30 cellular contexts compared by ENCODE assay signal in the genomic region with DNA sequence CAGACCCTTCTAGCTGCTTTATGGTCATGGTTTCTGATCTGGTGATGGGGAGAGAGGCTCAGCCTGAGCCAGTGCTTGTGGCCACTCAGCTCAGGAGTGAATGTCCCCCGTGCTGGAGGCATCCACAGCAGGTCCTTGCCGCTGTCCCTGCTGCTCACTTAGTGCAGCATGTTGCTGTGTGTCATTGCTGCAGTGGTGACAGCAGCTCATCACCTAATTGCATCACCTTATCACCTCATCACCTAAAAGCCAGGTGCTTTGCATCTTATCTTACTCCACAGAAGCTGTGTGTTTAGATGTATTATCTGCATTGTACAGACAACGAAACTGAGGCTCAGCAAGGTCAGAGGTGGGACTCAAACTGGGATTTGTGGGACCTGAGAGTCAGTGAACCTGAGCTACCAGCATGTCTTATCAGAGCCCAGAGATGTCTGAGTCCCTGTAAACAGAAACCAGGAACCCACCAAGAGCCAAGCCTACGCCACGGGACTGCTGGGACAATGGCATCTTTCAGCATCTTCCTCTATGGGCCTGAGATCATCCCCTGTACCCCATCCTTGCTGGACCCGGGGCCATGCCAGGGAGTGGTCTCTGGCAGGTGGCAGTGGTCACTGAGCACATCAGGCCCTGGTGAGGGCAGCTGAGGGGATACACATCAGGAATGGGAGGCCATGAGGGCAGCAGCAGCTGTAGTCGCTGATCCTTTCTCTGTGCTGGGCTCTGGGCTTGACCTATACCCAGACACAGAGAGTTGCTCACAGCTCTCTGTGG. TPM values are rescaled to one million over a fixed set of nuclear protein-coding genes. Genes with fewer than 3 reads are reported as not detected.
DNase-seq lines count a peak whose midpoint lies in the region; ATAC-seq and TF ChIP-seq lines count a peak whose summit lies in the region.
"Had no signal": no experiment of that assay in that cellular context is flagged by ENCODE, and none has a peak within 500 bp of the region (broad histone marks: within the 10 kb centered on the region; RNA-seq: fewer than 3 reads in every experiment).

No MANE protein-coding gene starts in this region.

- H3K4me2 ChIP-seq in OCI-LY7 (ENCODE audit: low read length) = no peak overlapping the region
- H3K4me2 ChIP-seq: hepatocyte had no signal

- no peaks in the 10 kb centered on the region for H3K9me3 ChIP-seq in left lung
- H3K9me3 ChIP-seq in OCI-LY7 (ENCODE audit: low read length) = no peaks in the 10 kb centered on the region
- H3K9me3 ChIP-seq in Peyer's patch = no peaks in the 10 kb centered on the region
- H3K9me3 ChIP-seq: esophagus muscularis mucosa had no signal

- no TSS peak for BruUV-seq in OCI-LY7 (replicated peaks; lab: Mats Ljungman, UMichigan)

- POLR2A ChIA-PET in OCI-LY7 (lab: Charles Lee) = interaction anchor here (0.6 to 0.8 kb wide), 2 partner anchors 36 to 635 kb away, joined by 3 to 5 read pairs; no protein-coding TSS in a partner anchor

- H3K36me3 ChIP-seq in left lung (no peaks in the 10 kb centered on the region), OCI-LY7 (ENCODE audit: insufficient read depth, low read length) (no peaks in the 10 kb centered on the region), Peyer's patch (no peaks in the 10 kb centered on the region)
- H3K36me3 ChIP-seq: brain microvascular endothelial cell had no signal

- peak; percentile 16 for DNase-seq in activated naive CD4-positive, alpha-beta T cell treated with anti-CD3 and anti-CD28 coated beads, Interleukin-2, amount 10 ng/mL, durations not matched to agents 7 days and 5 days
- DNase-seq in activated naive CD4-positive, alpha-beta T cell treated with Interleukin-2 at 50 U/mL for 16 hours = no peak
- DNase-seq in left lung (peak; percentile 22 to 31), OCI-LY7 (ENCODE audit: low spot score) (no peak), Peyer's patch (no peak)
- DNase-seq in stimulated activated effector memory CD8-positive, alpha-beta T cell treated with anti-CD3 and anti-CD28 coated beads, Interleukin-12 subunit alpha, Interleukin-12 subunit beta, amount 100 ng/mL, for 72 hours (ENCODE audit: low spot score in 2 of 2) = no peak
- DNase-seq: activated CD4-positive, alpha-beta T cell treated with anti-CD3 and anti-CD28 coated beads, Interleukin-2, amount 50 U/mL, for 4 hours; activated gamma-delta T cell treated with Interleukin-2 at 50 U/mL for 16 hours; brain microvascular endothelial cell; COR-L47; effector memory CD8-positive, alpha-beta T cell; foreskin melanocyte; H9; immature natural killer cell; NCI-H1048; NCI-H1694 treated with DMSO at 0.1 percent for 48 hours; NCI-H2171 treated with DMSO at 0.1 percent for 48 hours; NCI-H526; RPMI8226; small intestine; stimulated activated CD4-positive, alpha-beta T cell treated with anti-CD3 and anti-CD28 coated beads, Interleukin-2, amount 100 ng/mL, for 24 hours had no signal

- no peaks in the 10 kb centered on the region for H4K20me1 ChIP-seq in OCI-LY7 (ENCODE audit: insufficient read depth, low read length)

- TF ChIP-seq CTCF in left lung (IDR thresholded peaks at IDR 0.05) (no peak), OCI-LY7 (conservative IDR thresholded peaks at IDR 0.05; ENCODE audit: low read length) (no peak), Peyer's patch (IDR thresholded peaks at IDR 0.05) (no peak)

- H3K27me3 Mint-ChIP-seq in activated naive CD4-positive, alpha-beta T cell treated with anti-CD3 and anti-CD28 coated beads, Interleukin-2, amount 10 ng/mL, durations not matched to agents 7 days and 5 days = peaks cover 25% of the 10 kb centered on the region

- no peak overlapping the region for H2AFZ ChIP-seq in OCI-LY7 (ENCODE audit: low read length)
- H2AFZ ChIP-seq: hepatocyte had no signal

- H3K27ac Mint-ChIP-seq in activated naive CD4-positive, alpha-beta T cell treated with anti-CD3 and anti-CD28 coated beads, Interleukin-2, amount 10 ng/mL, durations not matched to agents 7 days and 5 days = no peak overlapping the region
- H3K27ac Mint-ChIP-seq in stimulated activated effector memory CD8-positive, alpha-beta T cell treated with anti-CD3 and anti-CD28 coated beads, Interleukin-12 subunit alpha, Interleukin-12 subunit beta, amount 100 ng/mL, for 72 hours = peak overlapping the region; percentile 39
- H3K27ac Mint-ChIP-seq: H9, immature natural killer cell had no signal

- H3K4me1 ChIP-seq in left lung = no peaks in the 10 kb centered on the region
- H3K4me1 ChIP-seq in OCI-LY7 (ENCODE audit: insufficient read depth, low read length, poor library complexity, severe bottlenecking) = no peaks in the 10 kb centered on the region
- H3K4me1 ChIP-seq in Peyer's patch = no peaks in the 10 kb centered on the region

- intact Hi-C loops in left lung (cut with DNase I) = no loop called here
- intact Hi-C loops in OCI-LY7 (cut with micrococcal nuclease; ENCODE audit: unreplicated experiment) = no loop called here

- no peak for TF ChIP-seq POLR2A in Peyer's patch (IDR thresholded peaks at IDR 0.05)

- ATAC-seq in SK-N-SH treated with all-trans-retinoic acid at 6 μM for 48 hours (no peak), left lung (no peak), HG03139 (IDR thresholded peaks at IDR 0.05; ENCODE audit: unreplicated experiment) (no peak)
- no peak for ATAC-seq in stimulated activated effector memory CD8-positive, alpha-beta T cell treated with anti-CD3 and anti-CD28 coated beads, Interleukin-12 subunit alpha, Interleukin-12 subunit beta, amount 100 ng/mL, for 72 hours
- ATAC-seq: effector memory CD8-positive, alpha-beta T cell; GM12878 had no signal

- H3K36me3 Mint-ChIP-seq in activated naive CD4-positive, alpha-beta T cell treated with anti-CD3 and anti-CD28 coated beads, Interleukin-2, amount 10 ng/mL, durations not matched to agents 7 days and 5 days = no peaks in the 10 kb centered on the region
- H3K36me3 Mint-ChIP-seq in stimulated activated effector memory CD8-positive, alpha-beta T cell treated with anti-CD3 and anti-CD28 coated beads, Interleukin-12 subunit alpha, Interleukin-12 subunit beta, amount 100 ng/mL, for 72 hours = no peaks in the 10 kb centered on the region

- no peaks in the 10 kb centered on the region for H3K9me2 ChIP-seq in OCI-LY7 (ENCODE audit: insufficient read depth, low read length)

- H3K4me3 ChIP-seq in left lung (no peak overlapping the region), OCI-LY7 (ENCODE audit: low read depth, low read length, poor library complexity, severe bottlenecking) (no peak overlapping the region), Peyer's patch (no peak overlapping the region)
- H3K4me3 ChIP-seq: esophagus muscularis mucosa, GM12878, hepatocyte, lung had no signal

- CTCF ChIA-PET in activated naive CD4-positive, alpha-beta T cell treated with anti-CD3 and anti-CD28 coated beads, Interleukin-2, amount 10 ng/mL, durations not matched to agents 7 days and 5 days (lab: Charles Lee) = no interaction called here
- CTCF ChIA-PET in OCI-LY7 (lab: Charles Lee; ENCODE audit: unreplicated experiment) = no interaction called here

- H3K9me3 Mint-ChIP-seq in activated naive CD4-positive, alpha-beta T cell treated with anti-CD3 and anti-CD28 coated beads, Interleukin-2, amount 10 ng/mL, durations not matched to agents 7 days and 5 days = no peaks in the 10 kb centered on the region
- no peaks in the 10 kb centered on the region for H3K9me3 Mint-ChIP-seq in stimulated activated effector memory CD8-positive, alpha-beta T cell treated with anti-CD3 and anti-CD28 coated beads, Interleukin-12 subunit alpha, Interleukin-12 subunit beta, amount 100 ng/mL, for 72 hours
- H3K9me3 Mint-ChIP-seq: effector memory CD8-positive, alpha-beta T cell; H9; immature natural killer cell; neural crest cell had no signal

- H3K27ac ChIP-seq in left lung = no peak overlapping the region
- H3K27ac ChIP-seq in OCI-LY7 (ENCODE audit: low read depth, low read length, poor library complexity, severe bottlenecking) = no peak overlapping the region
- no peak overlapping the region for H3K27ac ChIP-seq in Peyer's patch
- H3K27ac ChIP-seq: brain microvascular endothelial cell, hepatocyte had no signal

- peaks cover 4 to 8% of the 10 kb centered on the region in 2 donors for H3K27me3 ChIP-seq in left lung
- H3K27me3 ChIP-seq in Peyer's patch = no peaks in the 10 kb centered on the region
- H3K27me3 ChIP-seq: brain microvascular endothelial cell had no signal

- no peak overlapping the region for H3K4me3 Mint-ChIP-seq in activated naive CD4-positive, alpha-beta T cell treated with anti-CD3 and anti-CD28 coated beads, Interleukin-2, amount 10 ng/mL, durations not matched to agents 7 days and 5 days
- H3K4me3 Mint-ChIP-seq in stimulated activated effector memory CD8-positive, alpha-beta T cell treated with anti-CD3 and anti-CD28 coated beads, Interleukin-12 subunit alpha, Interleukin-12 subunit beta, amount 100 ng/mL, for 72 hours = no peak overlapping the region
- H3K4me3 Mint-ChIP-seq: effector memory CD8-positive, alpha-beta T cell; H9; immature natural killer cell; neural crest cell had no signal

- H3K79me2 ChIP-seq in OCI-LY7 (ENCODE audit: insufficient read depth, low read depth, low read length) = no peaks in the 10 kb centered on the region
- H3K79me2 ChIP-seq: hepatocyte had no signal

- H3K4me1 Mint-ChIP-seq in activated naive CD4-positive, alpha-beta T cell treated with anti-CD3 and anti-CD28 coated beads, Interleukin-2, amount 10 ng/mL, durations not matched to agents 7 days and 5 days = no peaks in the 10 kb centered on the region
- H3K4me1 Mint-ChIP-seq in stimulated activated effector memory CD8-positive, alpha-beta T cell treated with anti-CD3 and anti-CD28 coated beads, Interleukin-12 subunit alpha, Interleukin-12 subunit beta, amount 100 ng/mL, for 72 hours = peaks cover 6% of the 10 kb centered on the region

TF ChIP-seq in SK-N-SH treated with all-trans-retinoic acid at 6 μM for 48 hours, 23 proteins besides CTCF, POLR2A, EP300 and RAD21:
- TF ChIP-seq TCF4 (CRISPR knock-in tag; IDR thresholded peaks at IDR 0.05; ENCODE audit: borderline replicate concordance) (peak; percentile 23; the same call in 1 of the 2 replicates), PPARA (CRISPR knock-in tag; IDR thresholded peaks at IDR 0.05; ENCODE audit: borderline replicate concordance) (no peak)

RNA-seq across cellular contexts. Expression of gene PODN, which starts 6.5 kb away (rescaled TPM):
- total RNA-seq in left lung (10 to 100 TPM; 48.7 to 48.8 TPM), OCI-LY7 (2022) (not detected in 2 replicates), Peyer's patch (10 to 100 TPM in 3 of 4 donors, 1 to 10 TPM in 1; 7.0 to 32.2 (median 17.0) TPM)
- not detected in 2 replicates for total RNA-seq in OCI-LY7 (2014; rRNA removed; shearing (Covaris generic))
- total RNA-seq: LHCN-M2; T-helper 2 cell treated with Interferon-gamma antibody and Interleukin-4, amounts not matched to agents 100 ng/mL and 5 ng/mL, for 36 hours had no signal

Comparison
In these comparisons a context has a peak if more than half of its experiments do, and no peak if none do; other contexts are left out.
1. DNase-seq: peak in activated naive CD4-positive, alpha-beta T cell treated with anti-CD3 and anti-CD28 coated beads, Interleukin-2, amount 10 ng/mL, durations not matched to agents 7 days and 5 days (single experiment) and left lung (2 of 2); none in activated naive CD4-positive, alpha-beta T cell treated with Interleukin-2 at 50 U/mL for 16 hours (single experiment), stimulated activated effector memory CD8-positive, alpha-beta T cell treated with anti-CD3 and anti-CD28 coated beads, Interleukin-12 subunit alpha, Interleukin-12 subunit beta, amount 100 ng/mL, for 72 hours (0 of 2), OCI-LY7 (single experiment) and Peyer's patch (0 of 3).
2. RNA of gene PODN, which starts 6.5 kb away (total RNA-seq): 48.7 to 48.8 TPM in left lung and 7.0 to 32.2 TPM in Peyer's patch; not detected in OCI-LY7; every median in the first group is over 4 times any median in the second.